Comparison of ENCODE assay signal across 1 cellular context in genomic region chr7:55193245-55193644, GRCh38.
TF ChIP-seq lines count a peak whose summit lies in the region.

No MANE protein-coding gene starts in this region.

TF ChIP-seq in H1, 55 proteins besides CTCF, POLR2A, EP300 and RAD21:
- TF ChIP-seq SP4 (IDR thresholded peaks at IDR 0.05; ENCODE audit: low read length) (no peak), BACH1 (IDR thresholded peaks at IDR 0.05; ENCODE audit: low read length) (no peak), CBX8 (IDR thresholded peaks at IDR 0.05; ENCODE audit: borderline replicate concordance, low read depth, low read length) (no peak), RXRA (IDR thresholded peaks at IDR 0.05; ENCODE audit: insufficient read depth, low read depth, low read length) (no peak), SP1 (IDR thresholded peaks at IDR 0.05; ENCODE audit: low read depth, low read length) (no peak), JUND (IDR thresholded peaks at IDR 0.05; ENCODE audit: low read length) (no peak), SIN3A (conservative IDR thresholded peaks at IDR 0.05 in 1 of 2, IDR thresholded peaks at IDR 0.05 in 1 of 2; ENCODE audit: low read depth in 1 of 2, low read length in 2 of 2) (no peak), CHD1 (IDR thresholded peaks at IDR 0.05; ENCODE audit: low read depth, low read length) (no peak), RFX5 (IDR thresholded peaks at IDR 0.05; ENCODE audit: borderline replicate concordance, low read depth, low read length) (no peak), EZH2 (IDR thresholded peaks at IDR 0.05; ENCODE audit: low read depth, low read length, severe bottlenecking) (no peak)
